18 cellular contexts compared by ENCODE assay signal in the genomic region with DNA sequence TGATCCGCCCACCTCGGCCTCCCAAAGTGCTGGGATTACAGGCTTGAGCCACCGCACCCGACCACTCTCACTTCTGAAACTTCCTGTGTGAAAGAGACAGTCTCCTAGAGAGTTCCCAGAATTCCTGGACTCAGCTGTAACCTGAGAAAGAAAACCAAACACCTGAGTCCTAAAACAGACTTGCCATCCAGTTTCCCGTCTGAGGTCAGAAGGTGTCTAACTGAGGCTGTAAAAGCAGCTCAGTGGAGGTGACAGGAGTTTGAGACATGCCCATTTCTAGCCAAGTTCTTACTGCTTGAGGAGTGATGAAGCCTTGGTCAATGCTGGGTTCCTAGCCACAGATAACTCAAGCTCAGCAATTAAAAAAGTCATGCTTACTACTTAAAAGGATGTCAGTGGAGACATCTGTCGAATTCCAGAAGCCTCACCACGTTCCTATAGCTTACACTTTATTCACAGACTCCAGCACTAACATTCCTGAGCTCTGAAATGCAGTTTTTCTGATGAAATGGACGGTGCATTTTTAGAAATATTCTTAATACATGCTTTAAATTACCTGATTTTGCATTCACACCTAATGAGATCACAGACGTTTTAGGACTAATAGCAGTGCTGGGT. TPM values are rescaled to one million over a fixed set of nuclear protein-coding genes. Genes with fewer than 3 reads are reported as not detected.
A peak's percentile ranks its signal among the peaks of the same experiment; 100 is the strongest.
DNase-seq lines count a peak whose midpoint lies in the region; ATAC-seq and TF ChIP-seq lines count a peak whose summit lies in the region.
"Had no signal": no experiment of that assay in that cellular context is flagged by ENCODE, and none has a peak within 500 bp of the region (broad histone marks: within the 10 kb centered on the region; RNA-seq: fewer than 3 reads in every experiment).

No MANE protein-coding gene starts in this region.

- ATAC-seq in T-helper 17 cell (no peak), GM21529 (IDR thresholded peaks at IDR 0.05; ENCODE audit: unreplicated experiment) (no peak)
- ATAC-seq: CD8-positive, alpha-beta T cell; HepG2 had no signal

- H3K4me3 Mint-ChIP-seq in T-helper 17 cell = no peak overlapping the region
- no peak overlapping the region for H3K4me3 Mint-ChIP-seq in type B pancreatic cell
- H3K4me3 Mint-ChIP-seq: CD8-positive, alpha-beta T cell had no signal

- peaks cover 20% of the 10 kb centered on the region for H3K4me1 Mint-ChIP-seq in T-helper 17 cell
- H3K4me1 Mint-ChIP-seq in type B pancreatic cell (ENCODE audit: unreplicated experiment) = peaks cover 34% of the 10 kb centered on the region

- peak; percentile 27 for DNase-seq in NCI-H510A treated with DMSO at 0.1 percent for 48 hours (lab: John Stamatoyannopoulos, UW)
- no peak for DNase-seq in NCI-H510A (lab: John Stamatoyannopoulos, UW)
- no peak for DNase-seq in T-helper 17 cell
- peak; percentile 61 for DNase-seq in kidney tubule cell (ENCODE audit: low spot score)
- DNase-seq in type B pancreatic cell (ENCODE audit: extremely low spot score, unreplicated experiment) = no peak
- no peak for DNase-seq in NK-92 (lab: John Stamatoyannopoulos, UW; ENCODE audit: unreplicated experiment)
- no peak for DNase-seq in HuH-7.5 (ENCODE audit: low spot score)
- DNase-seq: 8988T; CD8-positive, alpha-beta T cell; DMS79; Karpas-422; MG63; NCI-H1105; NCI-H187; NCI-H82 had no signal

- TF ChIP-seq CTCF in type B pancreatic cell (conservative IDR thresholded peaks at IDR 0.05) = no peak

- H3K27ac Mint-ChIP-seq in T-helper 17 cell (peak overlapping the region; percentile 19), type B pancreatic cell (peak overlapping the region; percentile 97)
- H3K27ac Mint-ChIP-seq: CD8-positive, alpha-beta T cell had no signal

- H3K36me3 Mint-ChIP-seq in T-helper 17 cell (ENCODE audit: low read depth) (peaks cover 6% of the 10 kb centered on the region), type B pancreatic cell (peaks cover 24% of the 10 kb centered on the region)

- H3K27me3 Mint-ChIP-seq in T-helper 17 cell (no peaks in the 10 kb centered on the region), type B pancreatic cell (no peaks in the 10 kb centered on the region)

- H3K9me3 Mint-ChIP-seq in type B pancreatic cell = no peaks in the 10 kb centered on the region
- H3K9me3 Mint-ChIP-seq: CD8-positive, alpha-beta T cell had no signal

- H3K9me3 ChIP-seq in T-helper 17 cell (ENCODE audit: control insufficient read depth, low read length, poor library complexity, severe bottlenecking) = no peaks in the 10 kb centered on the region
- H3K9me3 ChIP-seq: BLaER1, MG63 had no signal

RNA-seq across cellular contexts. Expression of a gene that starts 6.1 kb away (rescaled TPM):
- total RNA-seq in T-helper 17 cell (10 to 100 TPM; 17.3 to 19.8 TPM), type B pancreatic cell (ENCODE audit: low replicate concordance) (79.5 and 98.8 TPM in 2 replicates)

RNA-seq across cellular contexts. Expression of a gene that starts 41.3 kb away (rescaled TPM):
- total RNA-seq in T-helper 17 cell = not detected
- total RNA-seq in type B pancreatic cell (ENCODE audit: low replicate concordance) = 0.75 TPM in 1 of 2 replicates, not detected in the other
- total RNA-seq: CD8-positive, alpha-beta T cell had no signal

Comparison
In these comparisons a context has a peak if more than half of its experiments do, and no peak if none do; other contexts are left out.
1. DNase-seq: peak in NCI-H510A treated with DMSO at 0.1 percent for 48 hours (single experiment) and kidney tubule cell (single experiment); none in NCI-H510A (single experiment), T-helper 17 cell (0 of 3), type B pancreatic cell (single experiment), NK-92 (single experiment) and HuH-7.5 (single experiment).